Comparison of ENCODE assay signal across 13 cellular contexts in genomic region chr10:48470115-48470892, GRCh38.
DNase-seq lines count a peak whose midpoint lies in the region; TF ChIP-seq lines count a peak whose summit lies in the region.
"Had no signal": no experiment of that assay in that cellular context is flagged by ENCODE, and none has a peak within 500 bp of the region (broad histone marks: within the 10 kb centered on the region; RNA-seq: fewer than 3 reads in every experiment).

No MANE protein-coding gene starts in this region.

- H3K36me3 ChIP-seq in stomach (no peaks in the 10 kb centered on the region), mammary epithelial cell (ENCODE audit: insufficient read depth, low read length) (no peaks in the 10 kb centered on the region)

- intact Hi-C loops in activated naive CD4-positive, alpha-beta T cell treated with anti-CD3 and anti-CD28 coated beads for 36 hours (cut with micrococcal nuclease): no loop called here
- intact Hi-C loops in stomach (cut with DNase I; ENCODE audit: low total_unique reads): no loop called here
- intact Hi-C loops in mammary epithelial cell (cut with micrococcal nuclease): no loop called here

- no peaks in the 10 kb centered on the region for H4K20me1 ChIP-seq in mammary epithelial cell (ENCODE audit: insufficient read depth, low read length)

- DNase-seq in activated naive CD4-positive, alpha-beta T cell treated with anti-CD3 and anti-CD28 coated beads, Interleukin-2, amount 10 ng/mL, durations not matched to agents 7 days and 5 days: peak; percentile 20
- no peak for DNase-seq in activated naive CD4-positive, alpha-beta T cell treated with anti-CD3 and anti-CD28 coated beads for 36 hours
- DNase-seq in SK-N-DZ (ENCODE audit: low spot score) (peak; percentile 73), iPS-NIHi7 (ENCODE audit: extremely low spot score) (peak; percentile 60), stomach (peak; percentile 18), NCI-H1930 (lab: John Stamatoyannopoulos, UW) (no peak), NCI-H446 (lab: John Stamatoyannopoulos, UW) (no peak), mammary epithelial cell (no peak)
- DNase-seq: activated CD4-positive, alpha-beta T cell treated with anti-CD3 and anti-CD28 coated beads for 36 hours; left colon had no signal

- H2AFZ ChIP-seq in mammary epithelial cell (ENCODE audit: low read depth, low read length): no peak overlapping the region

- H3K4me1 ChIP-seq in stomach (peaks cover 0 to 10% (median 6%) of the 10 kb centered on the region in 4 donors), mammary epithelial cell (ENCODE audit: insufficient read depth, low read length) (peaks cover 46% of the 10 kb centered on the region)

- H3K4me2 ChIP-seq in mammary epithelial cell (ENCODE audit: insufficient read depth, low read depth, low read length): no peak overlapping the region
- H3K4me2 ChIP-seq: KMS-11 had no signal

- in situ Hi-C loops in mammary epithelial cell (cut with MboI; ENCODE audit: low sequenced_read_pairs in 2 of 2): no loop called here

- dilution Hi-C loops in mammary epithelial cell (cut with HindIII; ENCODE audit: low sequenced_read_pairs): no loop called here

- H3K4me1 Mint-ChIP-seq in activated naive CD4-positive, alpha-beta T cell treated with anti-CD3 and anti-CD28 coated beads, Interleukin-2, amount 10 ng/mL, durations not matched to agents 7 days and 5 days: peaks cover 6% of the 10 kb centered on the region
- no peaks in the 10 kb centered on the region for H3K4me1 Mint-ChIP-seq in activated naive CD4-positive, alpha-beta T cell treated with anti-CD3 and anti-CD28 coated beads for 36 hours (ENCODE audit: low read depth)
- H3K4me1 Mint-ChIP-seq: activated CD4-positive, alpha-beta T cell treated with anti-CD3 and anti-CD28 coated beads for 36 hours had no signal

- H3K27ac ChIP-seq in stomach (no peak overlapping the region), mammary epithelial cell (ENCODE audit: insufficient read depth, low read depth, low read length) (no peak overlapping the region)
- H3K27ac ChIP-seq: epithelial cell of prostate, KMS-11 had no signal

- no peak overlapping the region for H3K27ac Mint-ChIP-seq in activated naive CD4-positive, alpha-beta T cell treated with anti-CD3 and anti-CD28 coated beads, Interleukin-2, amount 10 ng/mL, durations not matched to agents 7 days and 5 days
- no peak overlapping the region for H3K27ac Mint-ChIP-seq in activated naive CD4-positive, alpha-beta T cell treated with anti-CD3 and anti-CD28 coated beads for 36 hours
- H3K27ac Mint-ChIP-seq: activated CD4-positive, alpha-beta T cell treated with anti-CD3 and anti-CD28 coated beads for 36 hours; stimulated activated naive CD8-positive, alpha-beta T cell treated with anti-CD3 and anti-CD28 coated beads, Interleukin-15, Interleukin-2, amounts not matched to agents 100 ng/mL and 50 ng/mL, for 24 hours had no signal

- H3K27me3 Mint-ChIP-seq in activated naive CD4-positive, alpha-beta T cell treated with anti-CD3 and anti-CD28 coated beads, Interleukin-2, amount 10 ng/mL, durations not matched to agents 7 days and 5 days: peaks cover 17% of the 10 kb centered on the region
- H3K27me3 Mint-ChIP-seq in activated naive CD4-positive, alpha-beta T cell treated with anti-CD3 and anti-CD28 coated beads for 36 hours (ENCODE audit: low read depth): no peaks in the 10 kb centered on the region
- H3K27me3 Mint-ChIP-seq: stimulated activated naive CD8-positive, alpha-beta T cell treated with anti-CD3 and anti-CD28 coated beads, Interleukin-15, Interleukin-2, amounts not matched to agents 100 ng/mL and 50 ng/mL, for 24 hours had no signal

- H3K4me3 Mint-ChIP-seq in activated naive CD4-positive, alpha-beta T cell treated with anti-CD3 and anti-CD28 coated beads, Interleukin-2, amount 10 ng/mL, durations not matched to agents 7 days and 5 days: no peak overlapping the region
- no peak overlapping the region for H3K4me3 Mint-ChIP-seq in activated naive CD4-positive, alpha-beta T cell treated with anti-CD3 and anti-CD28 coated beads for 36 hours
- H3K4me3 Mint-ChIP-seq: activated CD4-positive, alpha-beta T cell treated with anti-CD3 and anti-CD28 coated beads for 36 hours; stimulated activated naive CD8-positive, alpha-beta T cell treated with anti-CD3 and anti-CD28 coated beads, Interleukin-15, Interleukin-2, amounts not matched to agents 100 ng/mL and 50 ng/mL, for 24 hours had no signal

- no peaks in the 10 kb centered on the region for H3K9me3 Mint-ChIP-seq in activated naive CD4-positive, alpha-beta T cell treated with anti-CD3 and anti-CD28 coated beads, Interleukin-2, amount 10 ng/mL, durations not matched to agents 7 days and 5 days
- no peaks in the 10 kb centered on the region for H3K9me3 Mint-ChIP-seq in activated naive CD4-positive, alpha-beta T cell treated with anti-CD3 and anti-CD28 coated beads for 36 hours
- H3K9me3 Mint-ChIP-seq: stimulated activated naive CD8-positive, alpha-beta T cell treated with anti-CD3 and anti-CD28 coated beads, Interleukin-15, Interleukin-2, amounts not matched to agents 100 ng/mL and 50 ng/mL, for 24 hours had no signal

- no peak overlapping the region for H3K4me3 ChIP-seq in stomach
- no peak overlapping the region for H3K4me3 ChIP-seq in mammary epithelial cell (replicated peaks in 1 of 3; ENCODE audit: insufficient read depth in 1 of 3, low read depth in 2 of 3, low read length in 3 of 3)

- CTCF ChIA-PET in activated naive CD4-positive, alpha-beta T cell treated with anti-CD3 and anti-CD28 coated beads, Interleukin-2, amount 10 ng/mL, durations not matched to agents 7 days and 5 days (lab: Charles Lee): interaction anchor here (1.0 kb wide), 1 partner anchor 88 kb away, joined by 3 read pairs; no protein-coding TSS in a partner anchor
- CTCF ChIA-PET in activated naive CD4-positive, alpha-beta T cell treated with anti-CD3 and anti-CD28 coated beads for 36 hours (lab: Charles Lee): interaction anchor here (1.1 kb wide), 1 partner anchor 107 kb away, joined by 3 read pairs; no protein-coding TSS in a partner anchor
- CTCF ChIA-PET in mammary epithelial cell (lab: Charles Lee; ENCODE audit: low non-redundant PET): interaction anchor here (0.6 kb wide), 1 partner anchor 135 kb away, joined by 5 read pairs; no protein-coding TSS in a partner anchor

- H3K79me2 ChIP-seq in mammary epithelial cell (ENCODE audit: insufficient read depth, low read length): peaks cover 18% of the 10 kb centered on the region

- TF ChIP-seq POLR2A in stomach (IDR thresholded peaks at IDR 0.05): no peak

- H3K9ac ChIP-seq in mammary epithelial cell (ENCODE audit: insufficient read depth, low read length): no peak overlapping the region
- H3K9ac ChIP-seq: KMS-11 had no signal

- 50 to 67% (median 55%) methylated on average over 5 of the region's 5 CpGs for WGBS in stomach, 5 donors
- WGBS in mammary epithelial cell (ENCODE audit: low coverage, missing lambda C conversion rate): 100% methylated on average over 4 of the region's 5 CpGs

- TF ChIP-seq CTCF in stomach (IDR thresholded peaks at IDR 0.05) (no peak), mammary epithelial cell (conservative IDR thresholded peaks at IDR 0.05 in 1 of 2, IDR thresholded peaks at IDR 0.05 in 1 of 2; ENCODE audit: extremely low read depth in 1 of 2, insufficient read depth in 1 of 2, low read depth in 1 of 2, low read length in 2 of 2) (no peak)

- H3K9me3 ChIP-seq in stomach (no peaks in the 10 kb centered on the region), mammary epithelial cell (replicated peaks; ENCODE audit: insufficient read depth, low read length) (no peaks in the 10 kb centered on the region)

- H3K27me3 ChIP-seq in stomach: peaks cover 0 to 28% (median 11%) of the 10 kb centered on the region in 3 donors
- no peaks in the 10 kb centered on the region for H3K27me3 ChIP-seq in mammary epithelial cell (ENCODE audit: insufficient read depth, low read length)

- no peaks in the 10 kb centered on the region for H3K36me3 Mint-ChIP-seq in activated naive CD4-positive, alpha-beta T cell treated with anti-CD3 and anti-CD28 coated beads, Interleukin-2, amount 10 ng/mL, durations not matched to agents 7 days and 5 days
- H3K36me3 Mint-ChIP-seq in activated naive CD4-positive, alpha-beta T cell treated with anti-CD3 and anti-CD28 coated beads for 36 hours (ENCODE audit: low read depth): no peaks in the 10 kb centered on the region

- BruUV-seq in mammary epithelial cell (replicated peaks; lab: Mats Ljungman, UMichigan): no TSS peak

- no peak for TF ChIP-seq EP300 in stomach (IDR thresholded peaks at IDR 0.05)

Comparison
In these comparisons a context has a peak if more than half of its experiments do, and no peak if none do; other contexts are left out.
1. DNase-seq: peak in activated naive CD4-positive, alpha-beta T cell treated with anti-CD3 and anti-CD28 coated beads, Interleukin-2, amount 10 ng/mL, durations not matched to agents 7 days and 5 days (single experiment), SK-N-DZ (single experiment), iPS-NIHi7 (single experiment) and stomach (single experiment); none in activated naive CD4-positive, alpha-beta T cell treated with anti-CD3 and anti-CD28 coated beads for 36 hours (single experiment), NCI-H1930 (0 of 2), NCI-H446 (0 of 2) and mammary epithelial cell (single experiment).